ENCODE assay signal across 8 cellular contexts in genomic region chr17:81909966-81910839, GRCh38. TPM values are rescaled to one million over a fixed set of nuclear protein-coding genes. Genes with fewer than 3 reads are reported as not detected.
DNase-seq lines count a peak whose midpoint lies in the region; ATAC-seq and TF ChIP-seq lines count a peak whose summit lies in the region.

No MANE protein-coding gene starts in this region.

- TF ChIP-seq CTCF in chondrocyte (IDR thresholded peaks at IDR 0.05) = no peak

- H3K4me3 ChIP-seq in MG63 = peak overlapping the region; percentile 64
- H3K4me3 ChIP-seq in mucosa of rectum (ENCODE audit: low read length in 2 of 2) = peak overlapping the region; percentile 76 to 79

- H3K27ac Mint-ChIP-seq in chondrocyte (ENCODE audit: unreplicated experiment) = peak overlapping the region; percentile 54

- H3K9me3 ChIP-seq in MG63 = no peaks in the 10 kb centered on the region; the same call in 1 of the 2 replicates
- H3K9me3 ChIP-seq in mucosa of rectum (ENCODE audit: control insufficient read depth in 2 of 2, low read length in 2 of 2) = no peaks in the 10 kb centered on the region

- no peaks in the 10 kb centered on the region for H3K27me3 Mint-ChIP-seq in chondrocyte (ENCODE audit: low read depth)

- no peaks in the 10 kb centered on the region for H3K9me3 Mint-ChIP-seq in chondrocyte (ENCODE audit: low read depth)

- peak; percentile 36 for DNase-seq in EH (ENCODE audit: low read depth)
- DNase-seq in MG63 = no peak
- no peak for DNase-seq in chondrocyte (ENCODE audit: low spot score)
- DNase-seq in iPS-NIHi7 (ENCODE audit: extremely low spot score) = no peak
- DNase-seq in A172 (ENCODE audit: low spot score) = no peak
- DNase-seq in NCI-H1092 treated with DMSO at 0.1 percent for 48 hours (lab: John Stamatoyannopoulos, UW) = no peak

- H3K27ac ChIP-seq in mucosa of rectum (ENCODE audit: low read depth in 2 of 2, low read length in 2 of 2) = peak overlapping the region; percentile 58 to 77

- peak overlapping the region; percentile 77 for H3K4me3 Mint-ChIP-seq in chondrocyte (ENCODE audit: unreplicated experiment)

- peaks cover 29% of the 10 kb centered on the region for H3K36me3 ChIP-seq in MG63
- H3K36me3 ChIP-seq in mucosa of rectum (ENCODE audit: control insufficient read depth in 2 of 2, insufficient read depth in 2 of 2, low read length in 2 of 2) = peaks cover 38 to 50% of the 10 kb centered on the region in 2 donors

- H3K9ac ChIP-seq in mucosa of rectum (ENCODE audit: low read depth in 1 of 2, low read length in 2 of 2) = peak overlapping the region; percentile 61 to 76

- no peak for ATAC-seq in GM18858 (IDR thresholded peaks at IDR 0.05; ENCODE audit: unreplicated experiment)

- H3K27me3 ChIP-seq in MG63 (no peaks in the 10 kb centered on the region), mucosa of rectum (ENCODE audit: control insufficient read depth in 2 of 2, insufficient read depth in 2 of 2, low read length in 2 of 2) (no peaks in the 10 kb centered on the region)

- peaks cover 10% of the 10 kb centered on the region for H3K4me1 Mint-ChIP-seq in chondrocyte (ENCODE audit: low read depth)

- H3K4me1 ChIP-seq in mucosa of rectum (ENCODE audit: control insufficient read depth in 2 of 2, insufficient read depth in 2 of 2, low read length in 2 of 2) = peaks cover 10% of the 10 kb centered on the region in 2 donors

- H3K36me3 Mint-ChIP-seq in chondrocyte (ENCODE audit: low read depth) = peaks cover 11% of the 10 kb centered on the region

RNA-seq across cellular contexts. Expression of gene PCYT2, which starts 1.0 kb away (rescaled TPM):
- 24.6 and 47.0 TPM in 2 replicates for total RNA-seq in MG63 (2014; rRNA removed; shearing (Covaris generic); ENCODE audit: low replicate concordance)
- total RNA-seq in chondrocyte = 28.5 to 32.5 TPM (median 28.8 TPM) in 3 replicates
- total RNA-seq in A172 (2014; rRNA removed; shearing (Covaris generic)) = 93.8 and 108 TPM in 2 replicates

RNA-seq across cellular contexts. Expression of gene SIRT7, which starts 7.8 kb away (rescaled TPM):
- total RNA-seq in MG63 (2014; rRNA removed; shearing (Covaris generic); ENCODE audit: low replicate concordance) = 22.1 and 25.9 TPM in 2 replicates
- 14.5 to 16.0 TPM (median 15.8 TPM) in 3 replicates for total RNA-seq in chondrocyte
- total RNA-seq in A172 (2014; rRNA removed; shearing (Covaris generic)) = 34.9 and 47.0 TPM in 2 replicates

RNA-seq across cellular contexts. Expression of gene NPB, which starts 8.2 kb away (rescaled TPM):
- total RNA-seq in MG63 (2014; rRNA removed; shearing (Covaris generic); ENCODE audit: low replicate concordance) = 1.3 and 2.5 TPM in 2 replicates
- 0.48 to 1.3 TPM (median 1.3 TPM) in 3 replicates for total RNA-seq in chondrocyte
- 0.77 and 1.8 TPM in 2 replicates for total RNA-seq in A172 (2014; rRNA removed; shearing (Covaris generic))

RNA-seq across cellular contexts. Expression of gene MAFG, which starts 17.3 kb away (rescaled TPM):
- total RNA-seq in MG63 (2014; rRNA removed; shearing (Covaris generic); ENCODE audit: low replicate concordance) = 11.8 and 14.9 TPM in 2 replicates
- 28.3 to 38.1 TPM (median 37.8 TPM) in 3 replicates for total RNA-seq in chondrocyte
- total RNA-seq in A172 (2014; rRNA removed; shearing (Covaris generic)) = 30.1 and 37.6 TPM in 2 replicates

RNA-seq across cellular contexts. Expression of gene ANAPC11, which starts 18.7 kb away (rescaled TPM):
- total RNA-seq in MG63 (2014; rRNA removed; shearing (Covaris generic); ENCODE audit: low replicate concordance) = 161 and 303 TPM in 2 replicates
- total RNA-seq in chondrocyte = 120 to 132 TPM (median 122 TPM) in 3 replicates
- total RNA-seq in A172 (2014; rRNA removed; shearing (Covaris generic)) = 207 and 245 TPM in 2 replicates
